In genomic region chr16:85375282-85375681, GRCh38 we compare ENCODE assay signal across 24 cellular contexts.
"Had no signal": no experiment of that assay in that cellular context is flagged by ENCODE, and none has a peak within 500 bp of the region (broad histone marks: within the 10 kb centered on the region; RNA-seq: fewer than 3 reads in every experiment).

No MANE protein-coding gene starts in this region.

- H3K4me1 ChIP-seq: SJCRH30 had no signal

- H3K9me3 ChIP-seq: SJCRH30, SK-N-SH had no signal

- H3K27ac ChIP-seq: cardiac muscle cell, SJCRH30, WERI-Rb-1 had no signal

- H3K4me3 ChIP-seq: cardiac muscle cell, SJCRH30 had no signal

- DNase-seq: activated CD4-positive, alpha-beta T cell treated with anti-CD3 and anti-CD28 coated beads for 36 hours; activated CD8-positive, alpha-beta memory T cell treated with anti-CD3 and anti-CD28 coated beads, Interleukin-2, amount 50 U/mL, for 4 hours; activated CD8-positive, alpha-beta T cell treated with anti-CD3 and anti-CD28 coated beads for 36 hours; activated T-cell treated with anti-CD3 and anti-CD28 coated beads, Interleukin-2, amount 50 U/mL, for 72 hours; amniotic stem cell; IMR-90; KG1; MV-4-11; NCI-H1105; NCI-H1436; NCI-H1694 treated with DMSO at 0.1 percent for 48 hours; NCI-H2029 treated with DMSO at 0.1 percent for 48 hours; NCI-H345; NCI-H510A; NCI-H526 treated with DMSO at 0.1 percent for 48 hours; NCI-H82; OCI-M1; Right ventricle myocardium superior; RPMI8226; SJCRH30; SK-N-SH; T-helper 1 cell; WERI-Rb-1 had no signal

- H3K9ac ChIP-seq: SK-N-SH had no signal

- H3K36me3 ChIP-seq: cardiac muscle cell, SJCRH30, WERI-Rb-1 had no signal

- H3K27me3 ChIP-seq: cardiac muscle cell, SJCRH30 had no signal
